ENCODE assay signal across 1 cellular context in genomic region chr7:140639366-140640053, GRCh38.
TF ChIP-seq lines count a peak whose summit lies in the region.

No MANE protein-coding gene starts in this region.

TF ChIP-seq in WTC11, 78 proteins besides CTCF, POLR2A, EP300 and RAD21 (continued from another document):
- no peak for TF ChIP-seq ZNF512 (CRISPR knock-in tag; IDR thresholded peaks at IDR 0.05; ENCODE audit: borderline replicate concordance)
- TF ChIP-seq ZNF532 (CRISPR knock-in tag; IDR thresholded peaks at IDR 0.05; ENCODE audit: borderline replicate concordance): no peak
- TF ChIP-seq USF2 (CRISPR knock-in tag; IDR thresholded peaks at IDR 0.05): no peak
- no peak for TF ChIP-seq ZNF416 (CRISPR knock-in tag; IDR thresholded peaks at IDR 0.05)
- TF ChIP-seq ZNF263 (CRISPR knock-in tag; IDR thresholded peaks at IDR 0.05; ENCODE audit: low read depth): no peak
- no peak for TF ChIP-seq NR2C2 (CRISPR knock-in tag; IDR thresholded peaks at IDR 0.05)
- TF ChIP-seq CREM (CRISPR knock-in tag; IDR thresholded peaks at IDR 0.05): no peak
TF ChIP-seq in WTC11: peak in this region for 0.
